8 cellular contexts compared by ENCODE assay signal in the genomic region with DNA sequence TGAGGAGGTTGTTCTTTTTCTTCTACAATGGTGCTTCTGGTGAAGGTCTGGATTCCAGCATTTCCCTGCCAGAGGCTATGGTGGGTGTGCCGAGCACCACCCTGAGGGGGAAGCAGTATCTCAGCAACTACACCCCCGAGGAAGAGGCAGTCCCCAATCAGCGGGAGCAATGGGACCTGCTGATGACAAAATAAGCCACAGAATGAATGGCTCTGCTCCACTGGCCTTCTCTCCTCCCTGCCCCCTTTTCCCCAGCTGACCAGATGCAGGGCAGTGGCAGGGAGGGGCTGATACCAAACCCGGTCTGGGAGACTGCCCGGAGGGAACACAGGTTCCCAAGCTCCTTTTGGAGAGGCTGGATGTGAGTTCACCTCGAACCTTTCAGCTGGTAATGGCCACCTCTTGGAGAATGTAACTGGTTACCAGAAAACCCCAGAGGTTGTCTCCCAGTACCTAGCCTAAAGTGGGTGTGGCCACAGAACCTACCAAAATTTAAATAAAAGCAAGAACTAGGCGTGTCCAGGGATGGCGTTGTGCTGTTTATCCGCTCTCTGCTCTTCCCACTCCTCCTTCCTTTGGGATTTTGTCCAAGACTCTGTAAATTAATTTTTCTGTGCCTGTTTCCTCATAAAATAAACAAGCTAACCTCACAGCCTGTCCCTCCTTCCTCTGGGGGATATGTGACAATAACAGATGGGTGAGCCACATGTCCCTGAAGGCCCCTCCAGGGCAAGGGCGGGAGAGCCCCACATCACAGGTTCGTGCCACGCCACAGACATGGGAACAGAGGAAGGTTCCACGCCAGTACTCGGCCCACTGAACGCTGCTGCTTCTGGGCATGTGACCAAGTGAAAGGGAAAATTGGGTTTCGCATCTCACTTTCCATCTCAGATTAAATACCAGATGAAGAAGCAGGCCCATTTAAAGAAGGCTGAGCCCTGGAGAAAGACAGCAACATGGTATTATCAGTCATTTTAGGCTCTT. TPM values are rescaled to one million over a fixed set of nuclear protein-coding genes. Genes with fewer than 3 reads are reported as not detected.
DNase-seq lines count a peak whose midpoint lies in the region; ATAC-seq and TF ChIP-seq lines count a peak whose summit lies in the region.

No MANE protein-coding gene starts in this region.

- intact Hi-C loops in activated CD4-positive, alpha-beta T cell treated with anti-CD3 and anti-CD28 coated beads, Interleukin-2, amount 10 ng/mL, durations not matched to agents 24 days and 14 days (cut with micrococcal nuclease), result no loop called here
- intact Hi-C loops in mucosa of descending colon (cut with DNase I, micrococcal nuclease), result loop anchor here in 1 of 2 donors (5.0 kb wide), 1 partner anchor 43 kb away; a partner anchor contains a TSS

- no peaks in the 10 kb centered on the region for H3K36me3 ChIP-seq in mucosa of descending colon (ENCODE audit: low read depth)

- H3K4me1 ChIP-seq in mucosa of descending colon (ENCODE audit: low read depth), result peaks cover 64% of the 10 kb centered on the region

- DNase-seq in activated CD4-positive, alpha-beta T cell treated with anti-CD3 and anti-CD28 coated beads, Interleukin-2, amount 10 ng/mL, durations not matched to agents 24 days and 14 days, result no peak
- no peak for DNase-seq in activated CD4-positive, alpha-beta T cell treated with anti-CD3 and anti-CD28 coated beads for 4 hours
- DNase-seq in T-helper 17 cell (no peak), mucosa of descending colon (peak in 2 of 3 donors; percentile 42 to 71), T-helper 9 cell (no peak), EL (no peak), NOMO-1 treated with dmso at 0.1 percent for 144 hours (lab: John Stamatoyannopoulos, UW; ENCODE audit: unreplicated experiment) (no peak)

- H3K4me1 Mint-ChIP-seq in activated CD4-positive, alpha-beta T cell treated with anti-CD3 and anti-CD28 coated beads, Interleukin-2, amount 10 ng/mL, durations not matched to agents 24 days and 14 days, result peaks cover 48% of the 10 kb centered on the region
- H3K4me1 Mint-ChIP-seq in T-helper 17 cell, result peaks cover 36% of the 10 kb centered on the region

- no peaks in the 10 kb centered on the region for H3K9me3 Mint-ChIP-seq in activated CD4-positive, alpha-beta T cell treated with anti-CD3 and anti-CD28 coated beads, Interleukin-2, amount 10 ng/mL, durations not matched to agents 24 days and 14 days

- ATAC-seq in HG02678 (IDR thresholded peaks at IDR 0.05; ENCODE audit: unreplicated experiment) (peak; percentile 76), T-helper 17 cell (peak; percentile 49), mucosa of descending colon (peak; percentile 3)

- no peaks in the 10 kb centered on the region for H3K9me3 ChIP-seq in T-helper 17 cell (ENCODE audit: control insufficient read depth, low read length, poor library complexity, severe bottlenecking)
- no peaks in the 10 kb centered on the region for H3K9me3 ChIP-seq in mucosa of descending colon

- H3K4me3 ChIP-seq in mucosa of descending colon, result no peak overlapping the region

- H3K4me3 Mint-ChIP-seq in activated CD4-positive, alpha-beta T cell treated with anti-CD3 and anti-CD28 coated beads, Interleukin-2, amount 10 ng/mL, durations not matched to agents 24 days and 14 days, result no peak overlapping the region
- H3K4me3 Mint-ChIP-seq in T-helper 17 cell, result peak overlapping the region; percentile 57

- H3K36me3 Mint-ChIP-seq in activated CD4-positive, alpha-beta T cell treated with anti-CD3 and anti-CD28 coated beads, Interleukin-2, amount 10 ng/mL, durations not matched to agents 24 days and 14 days (ENCODE audit: low read depth), result peaks cover 19% of the 10 kb centered on the region
- peaks cover 5% of the 10 kb centered on the region for H3K36me3 Mint-ChIP-seq in T-helper 17 cell (ENCODE audit: low read depth)

- TF ChIP-seq CTCF in mucosa of descending colon (IDR thresholded peaks at IDR 0.05), result no peak

- peak overlapping the region; percentile 63 for H3K27ac Mint-ChIP-seq in activated CD4-positive, alpha-beta T cell treated with anti-CD3 and anti-CD28 coated beads, Interleukin-2, amount 10 ng/mL, durations not matched to agents 24 days and 14 days
- H3K27ac Mint-ChIP-seq in T-helper 17 cell, result peak overlapping the region; percentile 82

- H3K27me3 Mint-ChIP-seq in activated CD4-positive, alpha-beta T cell treated with anti-CD3 and anti-CD28 coated beads, Interleukin-2, amount 10 ng/mL, durations not matched to agents 24 days and 14 days, result no peaks in the 10 kb centered on the region
- H3K27me3 Mint-ChIP-seq in T-helper 17 cell, result no peaks in the 10 kb centered on the region

RNA-seq across cellular contexts. Expression of a gene that starts 35.1 kb away (rescaled TPM):
- 0.64 and 0.65 TPM in 2 replicates for total RNA-seq in activated CD4-positive, alpha-beta T cell treated with anti-CD3 and anti-CD28 coated beads, Interleukin-2, amount 10 ng/mL, durations not matched to agents 24 days and 14 days
- total RNA-seq in T-helper 17 cell (1 to 10 TPM; 1.9 to 2.2 TPM), mucosa of descending colon (1 to 10 TPM in 1 of 3 donors, under 1 TPM in 2; 0.36 to 2.2 (median 0.87) TPM)

RNA-seq across cellular contexts. Expression of a gene that starts 43.4 kb away (rescaled TPM):
- total RNA-seq in activated CD4-positive, alpha-beta T cell treated with anti-CD3 and anti-CD28 coated beads, Interleukin-2, amount 10 ng/mL, durations not matched to agents 24 days and 14 days, result 28.4 and 28.9 TPM in 2 replicates
- total RNA-seq in T-helper 17 cell (10 to 100 TPM; 57.6 to 79.9 TPM), mucosa of descending colon (10 to 100 TPM; 26.4 to 39.0 (median 35.0) TPM)

Comparison
In these comparisons a context has a peak if more than half of its experiments do, and no peak if none do; other contexts are left out.
1. DNase-seq: peak in mucosa of descending colon (2 of 3); none in activated CD4-positive, alpha-beta T cell treated with anti-CD3 and anti-CD28 coated beads, Interleukin-2, amount 10 ng/mL, durations not matched to agents 24 days and 14 days (single experiment), activated CD4-positive, alpha-beta T cell treated with anti-CD3 and anti-CD28 coated beads for 4 hours (0 of 2), T-helper 17 cell (0 of 3), T-helper 9 cell (single experiment), EL (single experiment) and NOMO-1 treated with dmso at 0.1 percent for 144 hours (single experiment).
2. ATAC-seq: peak in every context shown above with its lines; median percentile 76 in HG02678; 49 in T-helper 17 cell; 3 in mucosa of descending colon.